In the genomic region with DNA sequence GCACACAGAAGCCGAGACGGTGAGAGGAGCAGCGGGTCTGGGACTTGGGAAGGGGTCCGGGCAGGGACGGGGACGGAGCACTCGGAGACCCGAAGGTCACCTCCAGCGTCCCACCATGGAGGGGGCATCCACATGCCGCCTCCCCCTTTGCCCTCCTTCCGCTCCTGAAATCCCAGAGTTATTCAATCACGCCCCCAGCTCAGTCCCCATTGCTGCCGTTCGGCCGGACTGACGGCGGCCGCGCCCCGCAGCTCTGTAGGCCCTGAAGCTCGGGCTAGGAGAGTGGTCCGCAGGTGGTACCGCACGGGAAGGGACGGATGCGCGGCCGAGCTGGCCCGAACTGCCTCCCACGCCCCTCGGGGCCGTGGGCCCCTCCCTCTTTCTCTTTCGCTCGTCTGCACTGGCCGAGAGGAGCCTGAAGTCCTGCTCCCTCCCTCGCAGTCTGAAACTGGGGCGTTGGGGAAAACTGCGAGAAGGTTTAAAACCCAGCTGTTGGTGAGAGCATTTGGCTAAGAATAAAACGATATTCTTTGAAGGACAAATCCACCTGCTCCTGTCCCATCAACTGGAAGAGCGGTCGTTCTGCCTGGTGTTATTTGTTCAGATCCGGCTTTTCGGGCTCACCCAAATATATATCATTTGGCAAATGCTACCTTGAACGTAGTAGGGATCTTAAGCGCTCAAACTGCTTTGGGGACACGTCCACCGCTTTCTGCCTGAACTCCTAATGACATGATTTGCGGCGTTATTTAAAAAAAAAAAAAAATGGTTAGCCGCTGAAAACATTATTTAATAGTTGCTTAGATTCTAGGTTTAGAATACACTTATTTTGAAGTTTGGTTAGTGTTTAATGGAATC, we compare ENCODE assay signal across 8 cellular contexts. TPM values are rescaled to one million over a fixed set of nuclear protein-coding genes. Genes with fewer than 3 reads are reported as not detected.
A peak's percentile ranks its signal among the peaks of the same experiment; 100 is the strongest.
DNase-seq lines count a peak whose midpoint lies in the region; ATAC-seq, FAIRE-seq and TF ChIP-seq lines count a peak whose summit lies in the region.

No MANE protein-coding gene starts in this region.

- H3K27me3 ChIP-seq in BLaER1 treated with 17β-estradiol and CSF1 and Interleukin-3, amounts not matched to agents 10 nM and 100 nM = no peaks in the 10 kb centered on the region

- H3K9me3 ChIP-seq in BLaER1 treated with 17β-estradiol and CSF1 and Interleukin-3, amounts not matched to agents 10 nM and 100 nM (replicated peaks in 1 of 11) = peaks cover 0 to 1% (median 0%) of the 10 kb centered on the region in 11 experiments; a peak in 1 of 22 replicates

- FAIRE-seq in GM19239 (lab: Jason Lieb, UNC) = peak; percentile 90

- H3K4me3 ChIP-seq in BLaER1 treated with 17β-estradiol and CSF1 and Interleukin-3, amounts not matched to agents 10 nM and 100 nM = peak overlapping the region; percentile 88 to 100 (median 96)

- peak overlapping the region; percentile 71 to 94 (median 83) for H3K4me2 ChIP-seq in BLaER1 treated with 17β-estradiol and CSF1 and Interleukin-3, amounts not matched to agents 10 nM and 100 nM

- peaks cover 50 to 65% (median 61%) of the 10 kb centered on the region in 10 experiments for H3K4me1 ChIP-seq in BLaER1 treated with 17β-estradiol and CSF1 and Interleukin-3, amounts not matched to agents 10 nM and 100 nM

- DNase-seq in GM19239 (ENCODE audit: insufficient read length, low spot score) (peak; percentile 40), NOMO-1 treated with dmso at 0.1 percent for 144 hours (lab: John Stamatoyannopoulos, UW; ENCODE audit: unreplicated experiment) (peak; percentile 54), fibroblast of peridontal ligament (ENCODE audit: extremely low read depth) (peak; percentile 74), natural killer cell (peak; percentile 64)
- DNase-seq in stimulated activated naive B cell treated with anti-CD40 and anti-IgM and Interleukin-4, amounts not matched to agents 10 μg/mL and 1 μg/mL and 100 μg/mL, for 72 hours = peak; percentile 65

- peak overlapping the region; percentile 100 for H3K27ac Mint-ChIP-seq in activated T-helper 17 cell treated with anti-CD3 and anti-CD28 coated beads, Interleukin-2, amount 50 U/mL, for 72 hours
- peak overlapping the region; percentile 98 to 100 for H3K27ac Mint-ChIP-seq in natural killer cell
- peak overlapping the region; percentile 99 for H3K27ac Mint-ChIP-seq in stimulated activated naive B cell treated with anti-CD40 and anti-IgM and Interleukin-4, amounts not matched to agents 10 μg/mL and 1 μg/mL and 100 μg/mL, for 72 hours

- H3K4me3 Mint-ChIP-seq in activated T-helper 17 cell treated with anti-CD3 and anti-CD28 coated beads, Interleukin-2, amount 50 U/mL, for 72 hours = peak overlapping the region; percentile 100
- peak overlapping the region; percentile 99 for H3K4me3 Mint-ChIP-seq in natural killer cell
- H3K4me3 Mint-ChIP-seq in stimulated activated naive B cell treated with anti-CD40 and anti-IgM and Interleukin-4, amounts not matched to agents 10 μg/mL and 1 μg/mL and 100 μg/mL, for 72 hours = peak overlapping the region; percentile 94 to 98

- no peaks in the 10 kb centered on the region for H3K9me3 Mint-ChIP-seq in activated T-helper 17 cell treated with anti-CD3 and anti-CD28 coated beads, Interleukin-2, amount 50 U/mL, for 72 hours
- no peaks in the 10 kb centered on the region for H3K9me3 Mint-ChIP-seq in natural killer cell
- peaks cover 0 to 4% of the 10 kb centered on the region in 2 donors for H3K9me3 Mint-ChIP-seq in stimulated activated naive B cell treated with anti-CD40 and anti-IgM and Interleukin-4, amounts not matched to agents 10 μg/mL and 1 μg/mL and 100 μg/mL, for 72 hours

- intact Hi-C loops in natural killer cell (cut with micrococcal nuclease) = loop anchor here (1.0 to 5.0 kb wide), 5 partner anchors 38 to 267 kb away; partner anchors contain the start of genes CDKL2, G3BP2, RCHY1 and SDAD1

- H3K36me3 Mint-ChIP-seq in activated T-helper 17 cell treated with anti-CD3 and anti-CD28 coated beads, Interleukin-2, amount 50 U/mL, for 72 hours (ENCODE audit: low read depth) = peaks cover 45% of the 10 kb centered on the region
- H3K36me3 Mint-ChIP-seq in natural killer cell = no peaks in the 10 kb centered on the region
- H3K36me3 Mint-ChIP-seq in stimulated activated naive B cell treated with anti-CD40 and anti-IgM and Interleukin-4, amounts not matched to agents 10 μg/mL and 1 μg/mL and 100 μg/mL, for 72 hours = peaks cover 4 to 19% of the 10 kb centered on the region in 2 donors

- H4K20me1 ChIP-seq in BLaER1 treated with 17β-estradiol and CSF1 and Interleukin-3, amounts not matched to agents 10 nM and 100 nM = peaks cover 0 to 44% (median 16%) of the 10 kb centered on the region in 11 experiments; a peak in 11 of 22 replicates

- peak; percentile 62 for ATAC-seq in HG03432 (IDR thresholded peaks at IDR 0.05; ENCODE audit: unreplicated experiment)
- peak; percentile 59 for ATAC-seq in activated T-helper 17 cell treated with anti-CD3 and anti-CD28 coated beads, Interleukin-2, amount 50 U/mL, for 72 hours (replicated peaks)
- peak; percentile 35 to 62 (median 45) for ATAC-seq in natural killer cell
- ATAC-seq in stimulated activated naive B cell treated with anti-CD40 and anti-IgM and Interleukin-4, amounts not matched to agents 10 μg/mL and 1 μg/mL and 100 μg/mL, for 72 hours (replicated peaks) = peak; percentile 64 to 65

- no peaks in the 10 kb centered on the region for H3K27me3 Mint-ChIP-seq in activated T-helper 17 cell treated with anti-CD3 and anti-CD28 coated beads, Interleukin-2, amount 50 U/mL, for 72 hours
- no peaks in the 10 kb centered on the region for H3K27me3 Mint-ChIP-seq in natural killer cell (ENCODE audit: low read depth in 2 of 2)
- no peaks in the 10 kb centered on the region for H3K27me3 Mint-ChIP-seq in stimulated activated naive B cell treated with anti-CD40 and anti-IgM and Interleukin-4, amounts not matched to agents 10 μg/mL and 1 μg/mL and 100 μg/mL, for 72 hours

- H3K9ac ChIP-seq in BLaER1 treated with 17β-estradiol and CSF1 and Interleukin-3, amounts not matched to agents 10 nM and 100 nM = peak overlapping the region; percentile 87 to 99 (median 95)

- peak overlapping the region; percentile 84 to 98 (median 93) for H3K27ac ChIP-seq in BLaER1 treated with 17β-estradiol and CSF1 and Interleukin-3, amounts not matched to agents 10 nM and 100 nM

- peaks cover 0 to 21% (median 8%) of the 10 kb centered on the region in 11 experiments; a peak in 10 of 22 replicates for H3K36me3 ChIP-seq in BLaER1 treated with 17β-estradiol and CSF1 and Interleukin-3, amounts not matched to agents 10 nM and 100 nM

- TF ChIP-seq CTCF in natural killer cell (IDR thresholded peaks at IDR 0.05) = no peak

- H3K4me1 Mint-ChIP-seq in activated T-helper 17 cell treated with anti-CD3 and anti-CD28 coated beads, Interleukin-2, amount 50 U/mL, for 72 hours = peaks cover 36% of the 10 kb centered on the region
- peaks cover 48 to 49% of the 10 kb centered on the region in 2 donors for H3K4me1 Mint-ChIP-seq in natural killer cell
- H3K4me1 Mint-ChIP-seq in stimulated activated naive B cell treated with anti-CD40 and anti-IgM and Interleukin-4, amounts not matched to agents 10 μg/mL and 1 μg/mL and 100 μg/mL, for 72 hours = peaks cover 22 to 61% of the 10 kb centered on the region in 2 donors

RNA-seq across cellular contexts. Expression of gene USO1, which starts 0.7 kb away (rescaled TPM):
- 10 to 100 TPM; 55.8 to 66.0 TPM for total RNA-seq in activated T-helper 17 cell treated with anti-CD3 and anti-CD28 coated beads, Interleukin-2, amount 50 U/mL, for 72 hours
- 10 to 100 TPM; 29.7 to 38.4 (median 32.2) TPM for total RNA-seq in natural killer cell

RNA-seq across cellular contexts. Expression of gene G3BP2, which starts 51.9 kb away (rescaled TPM):
- 100 to 1,000 TPM; 128 to 172 TPM for total RNA-seq in activated T-helper 17 cell treated with anti-CD3 and anti-CD28 coated beads, Interleukin-2, amount 50 U/mL, for 72 hours
- total RNA-seq in natural killer cell = 100 to 1,000 TPM; 204 to 233 (median 214) TPM

Comparison
In these comparisons a context has a peak if more than half of its experiments do, and no peak if none do; other contexts are left out.
1. Peak in every context shown above with its lines: DNase-seq, ATAC-seq, H3K4me3 ChIP-seq and H3K27ac ChIP-seq.